ENCODE assay signal across 8 cellular contexts in the genomic region with DNA sequence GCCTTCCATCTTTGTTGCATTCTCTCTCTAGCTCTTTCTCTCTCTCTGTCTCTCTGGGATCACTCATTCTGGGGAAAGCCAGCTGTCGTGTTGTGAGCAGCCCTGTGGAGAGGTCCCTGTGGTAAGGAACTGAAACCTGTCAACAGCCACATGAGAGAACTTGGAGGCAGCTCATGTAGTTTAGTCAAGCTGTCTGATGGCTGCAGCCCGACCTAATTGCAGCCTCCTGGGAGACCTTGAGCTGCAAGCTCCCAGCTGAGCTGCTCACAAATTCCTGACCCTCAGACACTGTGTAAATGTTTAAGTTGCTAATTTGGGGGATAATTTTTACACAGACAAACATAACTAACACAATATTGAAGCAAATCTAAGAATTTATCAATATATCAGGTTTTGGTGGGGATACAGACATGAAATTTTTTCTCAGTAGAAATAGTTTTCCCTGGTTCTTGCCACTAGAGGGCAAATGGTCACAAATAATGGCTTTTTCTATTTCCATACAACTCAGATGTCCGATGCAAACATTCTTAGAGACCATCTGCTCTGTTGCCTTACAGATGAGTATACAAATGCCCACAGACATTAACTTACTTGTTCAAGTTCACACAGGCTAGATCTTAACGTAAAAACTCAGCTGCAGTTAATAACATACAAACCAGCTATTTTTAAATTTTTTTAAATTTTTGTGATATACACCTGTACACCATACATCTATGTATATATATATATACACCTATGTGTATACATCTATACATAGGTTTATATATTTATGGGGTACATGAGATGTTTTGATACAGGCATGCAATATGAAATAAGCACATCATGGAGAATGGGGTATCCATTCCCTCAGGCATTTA. TPM values are rescaled to one million over a fixed set of nuclear protein-coding genes. Genes with fewer than 3 reads are reported as not detected.
DNase-seq lines count a peak whose midpoint lies in the region; ATAC-seq and TF ChIP-seq lines count a peak whose summit lies in the region.

No MANE protein-coding gene starts in this region.

- peak; percentile 98 for ATAC-seq in GM21360 (IDR thresholded peaks at IDR 0.05; ENCODE audit: unreplicated experiment)
- ATAC-seq in HG03457 (IDR thresholded peaks at IDR 0.05; ENCODE audit: unreplicated experiment) = peak; percentile 95
- ATAC-seq in activated naive CD8-positive, alpha-beta T cell treated with anti-CD3 and anti-CD28 coated beads, Interleukin-2, amount 10 ng/mL, durations not matched to agents 7 days and 5 days (ENCODE audit: low read depth) = peak; percentile 65

- no peaks in the 10 kb centered on the region for H3K9me3 Mint-ChIP-seq in activated naive CD8-positive, alpha-beta T cell treated with anti-CD3 and anti-CD28 coated beads, Interleukin-2, amount 10 ng/mL, durations not matched to agents 7 days and 5 days

- H3K4me3 ChIP-seq in right atrium auricular region = no peak overlapping the region

- no peak overlapping the region for H3K27ac ChIP-seq in right atrium auricular region

- H3K27ac Mint-ChIP-seq in activated naive CD8-positive, alpha-beta T cell treated with anti-CD3 and anti-CD28 coated beads, Interleukin-2, amount 10 ng/mL, durations not matched to agents 7 days and 5 days = no peak overlapping the region

- H3K27me3 Mint-ChIP-seq in activated naive CD8-positive, alpha-beta T cell treated with anti-CD3 and anti-CD28 coated beads, Interleukin-2, amount 10 ng/mL, durations not matched to agents 7 days and 5 days = peaks cover 23% of the 10 kb centered on the region

- TF ChIP-seq CTCF in right atrium auricular region (IDR thresholded peaks at IDR 0.05) = peak; percentile 61 to 77

- no peaks in the 10 kb centered on the region for H3K27me3 ChIP-seq in right atrium auricular region

- H3K4me1 Mint-ChIP-seq in activated naive CD8-positive, alpha-beta T cell treated with anti-CD3 and anti-CD28 coated beads, Interleukin-2, amount 10 ng/mL, durations not matched to agents 7 days and 5 days = peaks cover 7% of the 10 kb centered on the region

- no peaks in the 10 kb centered on the region for H3K36me3 Mint-ChIP-seq in activated naive CD8-positive, alpha-beta T cell treated with anti-CD3 and anti-CD28 coated beads, Interleukin-2, amount 10 ng/mL, durations not matched to agents 7 days and 5 days

- H3K4me3 Mint-ChIP-seq in activated naive CD8-positive, alpha-beta T cell treated with anti-CD3 and anti-CD28 coated beads, Interleukin-2, amount 10 ng/mL, durations not matched to agents 7 days and 5 days = no peak overlapping the region

- H3K9me3 ChIP-seq in right atrium auricular region = no peaks in the 10 kb centered on the region

- no peaks in the 10 kb centered on the region for H3K36me3 ChIP-seq in right atrium auricular region

- POLR2A ChIA-PET in activated naive CD8-positive, alpha-beta T cell treated with anti-CD3 and anti-CD28 coated beads, Interleukin-2, amount 10 ng/mL, durations not matched to agents 7 days and 5 days (lab: Charles Lee) = interaction anchor here (0.8 to 1.6 kb wide), 3 partner anchors 408 to 511 kb away, joined by 3 to 9 read pairs (median 8); a partner anchor contains a TSS

- DNase-seq in DMS79 treated with DMSO at 0.1 percent for 48 hours (lab: John Stamatoyannopoulos, UW) (peak; percentile 20), DMS79 (lab: John Stamatoyannopoulos, UW) (no peak), NCI-H460 (ENCODE audit: extremely low read depth, low read depth) (peak; percentile 65), right atrium auricular region (ENCODE audit: low spot score) (no peak), smooth muscle cell of the brain vasculature (ENCODE audit: low read depth, low spot score) (peak; percentile 35)
- DNase-seq in activated naive CD8-positive, alpha-beta T cell treated with anti-CD3 and anti-CD28 coated beads, Interleukin-2, amount 10 ng/mL, durations not matched to agents 7 days and 5 days = no peak

- peaks cover 0 to 7% of the 10 kb centered on the region in 2 donors for H3K4me1 ChIP-seq in right atrium auricular region

RNA-seq across cellular contexts. Expression of a gene that starts 15.5 kb away (rescaled TPM):
- total RNA-seq in NCI-H460 (2014; rRNA removed; shearing (Covaris generic)) = 46.8 and 62.1 TPM in 2 replicates
- 40.4 and 40.9 TPM in 2 replicates for polyA plus RNA-seq in NCI-H460 (2014; cell fraction: nucleus; rRNA removed)
- 10 to 100 TPM; 59.1 to 70.6 TPM for total RNA-seq in activated naive CD8-positive, alpha-beta T cell treated with anti-CD3 and anti-CD28 coated beads, Interleukin-2, amount 10 ng/mL, durations not matched to agents 7 days and 5 days
- 10 to 100 TPM; 12.3 to 23.8 TPM for total RNA-seq in right atrium auricular region

RNA-seq across cellular contexts. Expression of a gene that starts 46.3 kb away (rescaled TPM):
- total RNA-seq in NCI-H460 (2014; rRNA removed; shearing (Covaris generic)) = 13.6 and 17.2 TPM in 2 replicates
- polyA plus RNA-seq in NCI-H460 (2014; cell fraction: nucleus; rRNA removed) = 6.0 and 6.8 TPM in 2 replicates
- 10 to 100 TPM; 57.9 to 63.3 TPM for total RNA-seq in activated naive CD8-positive, alpha-beta T cell treated with anti-CD3 and anti-CD28 coated beads, Interleukin-2, amount 10 ng/mL, durations not matched to agents 7 days and 5 days
- 10 to 100 TPM in 1 of 2 donors, 1 to 10 TPM in 1; 6.4 to 14.1 TPM for total RNA-seq in right atrium auricular region

Comparison
In these comparisons a context has a peak if more than half of its experiments do, and no peak if none do; other contexts are left out.
1. DNase-seq: peak in DMS79 treated with DMSO at 0.1 percent for 48 hours (single experiment), NCI-H460 (single experiment) and smooth muscle cell of the brain vasculature (single experiment); none in DMS79 (single experiment), activated naive CD8-positive, alpha-beta T cell treated with anti-CD3 and anti-CD28 coated beads, Interleukin-2, amount 10 ng/mL, durations not matched to agents 7 days and 5 days (single experiment) and right atrium auricular region (single experiment).
2. Peak in every context shown above with its lines, with median percentiles within 50 percentile points of each other: ATAC-seq.